In genomic region chr3:107285197-107285596, GRCh38 we compare ENCODE assay signal across 17 cellular contexts.
DNase-seq lines count a peak whose midpoint lies in the region; ATAC-seq, FAIRE-seq and TF ChIP-seq lines count a peak whose summit lies in the region.
"Had no signal": no experiment of that assay in that cellular context is flagged by ENCODE, and none has a peak within 500 bp of the region (broad histone marks: within the 10 kb centered on the region; RNA-seq: fewer than 3 reads in every experiment).

No MANE protein-coding gene starts in this region.

- H2BK5ac ChIP-seq in H1 (ENCODE audit: low read depth, low read length): no peak overlapping the region
- H2BK5ac ChIP-seq in mesenchymal stem cell (ENCODE audit: low read depth, low read length, poor library complexity, severe bottlenecking): no peak overlapping the region

- no peak overlapping the region for H2BK120ac ChIP-seq in H1 (replicated peaks; ENCODE audit: low read depth, low read length)
- H2BK120ac ChIP-seq in mesenchymal stem cell (ENCODE audit: low read depth, low read length): no peak overlapping the region

- TF ChIP-seq POLR2A in H1 (IDR thresholded peaks at IDR 0.05; ENCODE audit: control extremely low read depth in 1 of 2, low read depth in 2 of 2, low read length in 2 of 2): no peak

- TF ChIP-seq CTCF in PC-3 (conservative IDR thresholded peaks at IDR 0.05; ENCODE audit: low read depth, low read length) (no peak), H1 (IDR thresholded peaks at IDR 0.05; ENCODE audit: control extremely low read depth in 1 of 3, insufficient read depth in 1 of 3, low read depth in 1 of 3, low read length in 3 of 3) (no peak)

- H4K8ac ChIP-seq in H1 (ENCODE audit: extremely low read depth, insufficient read depth, low read length) (no peak overlapping the region), mesenchymal stem cell (ENCODE audit: low read length) (no peak overlapping the region)

- TF ChIP-seq RAD21 in H1 (IDR thresholded peaks at IDR 0.05 in 1 of 2, conservative IDR thresholded peaks at IDR 0.05 in 1 of 2; ENCODE audit: low read depth in 2 of 2, low read length in 2 of 2): no peak

- ATAC-seq in PC-3: peak; percentile 65; the same call in 1 of the 2 replicates
- ATAC-seq: activated CD4-positive, CD25-positive, alpha-beta regulatory T cell treated with anti-CD3 and anti-CD28 coated beads, Interleukin-2, amount 50 U/mL, for 24 hours; Panc1; stimulated activated naive CD8-positive, alpha-beta T cell treated with anti-CD3 and anti-CD28 coated beads, Interleukin-15, Interleukin-2, amounts not matched to agents 100 U/mL and 50 U/mL, for 24 hours had no signal

- H3K56ac ChIP-seq in H1 (replicated peaks; ENCODE audit: insufficient read length, low read depth, low read length): no peak overlapping the region

- H3K4me3 ChIP-seq in PC-3 (ENCODE audit: low read length): no peak overlapping the region
- no peak overlapping the region for H3K4me3 ChIP-seq in H1 (ENCODE audit: extremely low read depth in 1 of 4, insufficient read depth in 2 of 4, low read depth in 3 of 4, low read length in 4 of 4)
- H3K4me3 ChIP-seq in mesenchymal stem cell (ENCODE audit: insufficient read depth in 1 of 2, low read depth in 1 of 2, low read length in 2 of 2): no peak overlapping the region
- H3K4me3 ChIP-seq: skin epidermis had no signal

- no peak overlapping the region for H2AFZ ChIP-seq in PC-3 (ENCODE audit: low read length)
- no peak overlapping the region for H2AFZ ChIP-seq in H1 (ENCODE audit: low read length)
- no peak overlapping the region for H2AFZ ChIP-seq in mesenchymal stem cell (ENCODE audit: low read depth, low read length)

- no peaks in the 10 kb centered on the region for H3K79me1 ChIP-seq in H1 (ENCODE audit: low read depth, low read length)
- no peaks in the 10 kb centered on the region for H3K79me1 ChIP-seq in mesenchymal stem cell (replicated peaks; ENCODE audit: low read length, poor library complexity, severe bottlenecking)

- H3K4me2 ChIP-seq in PC-3 (ENCODE audit: low read length) (0 out of 2 replicates have a peak overlapping the region, but pooled peaks have one; percentile 2), H1 (ENCODE audit: insufficient read depth in 1 of 2, low read depth in 2 of 2, low read length in 2 of 2) (peak overlapping the region in 1 of 2 experiments; percentile 5; a peak in 1 of 4 replicates), mesenchymal stem cell (ENCODE audit: low read length, poor library complexity, severe bottlenecking) (no peak overlapping the region)

- H3K9me3 ChIP-seq in PC-3 (ENCODE audit: low read length) (no peaks in the 10 kb centered on the region), H1 (ENCODE audit: insufficient read depth in 2 of 2, low read depth in 1 of 2, low read length in 1 of 2) (no peaks in the 10 kb centered on the region), mesenchymal stem cell (ENCODE audit: control insufficient read depth, low read length) (no peaks in the 10 kb centered on the region)

- no peak overlapping the region for H3K23ac ChIP-seq in H1 (ENCODE audit: insufficient read length)
- no peak overlapping the region for H3K23ac ChIP-seq in mesenchymal stem cell (ENCODE audit: low read length in 2 of 2)

- H3K27me3 ChIP-seq in PC-3 (ENCODE audit: low read length): no peaks in the 10 kb centered on the region
- no peaks in the 10 kb centered on the region for H3K27me3 ChIP-seq in H1 (replicated peaks in 1 of 4; ENCODE audit: control insufficient read depth in 3 of 4, extremely low read depth in 1 of 4, insufficient read depth in 3 of 4, low read length in 3 of 4)
- no peaks in the 10 kb centered on the region for H3K27me3 ChIP-seq in mesenchymal stem cell (ENCODE audit: control insufficient read depth in 1 of 2, insufficient read depth in 1 of 2, low read length in 2 of 2)

- H2BK20ac ChIP-seq in H1 (ENCODE audit: low read length): no peak overlapping the region

- H2BK12ac ChIP-seq in H1 (ENCODE audit: low read depth, low read length) (no peak overlapping the region; the same call in 1 of the 2 replicates), mesenchymal stem cell (ENCODE audit: low read length in 2 of 2) (no peak overlapping the region)

- peak in 1 of 2 experiments; percentile 16; a peak in 1 of 3 replicates for TF ChIP-seq EP300 in H1 (IDR thresholded peaks at IDR 0.05; ENCODE audit: borderline replicate concordance in 1 of 2, low read depth in 2 of 2, low read length in 2 of 2)

- CTCF ChIA-PET in PC-3 (lab: Charles Lee): interaction anchor here (1.9 kb wide), 1 partner anchor 136 kb away, joined by 15 read pairs; no protein-coding TSS in a partner anchor
- CTCF ChIA-PET in H1 (lab: Charles Lee; ENCODE audit: partially characterized antibody): interaction anchor here (0.5 to 3.7 kb wide), 10 partner anchors 12 to 426 kb away, joined by 3 to 51 read pairs (median 6); no protein-coding TSS in a partner anchor

- H3K9me2 ChIP-seq in PC-3 (replicated peaks; ENCODE audit: low read length): no peaks in the 10 kb centered on the region

- no peak overlapping the region for H4K5ac ChIP-seq in H1 (ENCODE audit: insufficient read length, low read depth, low read length)

- H4K20me1 ChIP-seq in PC-3 (ENCODE audit: low read length) (no peaks in the 10 kb centered on the region), H1 (replicated peaks in 1 of 2; ENCODE audit: control insufficient read depth in 1 of 2, insufficient read depth in 2 of 2, low read length in 2 of 2) (no peaks in the 10 kb centered on the region)

- H3F3A ChIP-seq in PC-3 (ENCODE audit: low read length, unreplicated experiment): no peaks in the 10 kb centered on the region

- H3K9ac ChIP-seq in PC-3 (ENCODE audit: low read length) (no peak overlapping the region), H1 (replicated peaks in 1 of 4; ENCODE audit: extremely low read depth in 1 of 4, low read depth in 3 of 4, low read length in 3 of 4) (no peak overlapping the region), mesenchymal stem cell (ENCODE audit: low read length) (no peak overlapping the region)

- H3K36me3 ChIP-seq in PC-3 (ENCODE audit: low read depth, low read length) (no peaks in the 10 kb centered on the region), H1 (ENCODE audit: control insufficient read depth in 2 of 4, insufficient read depth in 4 of 4, low read length in 3 of 4) (no peaks in the 10 kb centered on the region), mesenchymal stem cell (ENCODE audit: control insufficient read depth in 1 of 2, insufficient read depth in 2 of 2, low read depth in 1 of 2, low read length in 2 of 2) (no peaks in the 10 kb centered on the region)

- H3K18ac ChIP-seq in H1 (ENCODE audit: extremely low read depth, low read length) (no peak overlapping the region), mesenchymal stem cell (ENCODE audit: low read depth in 1 of 2, low read length in 2 of 2) (no peak overlapping the region)

- H3K79me2 ChIP-seq in PC-3 (ENCODE audit: low read length): no peaks in the 10 kb centered on the region
- H3K79me2 ChIP-seq in H1 (ENCODE audit: control insufficient read depth in 1 of 2, insufficient read depth in 2 of 2, low read length in 2 of 2): no peaks in the 10 kb centered on the region

- peaks cover 17% of the 10 kb centered on the region for H3K4me1 ChIP-seq in PC-3 (ENCODE audit: insufficient read depth, low read length)
- peaks cover 0 to 17% (median 8%) of the 10 kb centered on the region in 4 experiments; a peak in 6 of 7 replicates for H3K4me1 ChIP-seq in H1 (replicated peaks in 1 of 4; ENCODE audit: control insufficient read depth in 3 of 4, insufficient read depth in 4 of 4, low read length in 3 of 4)
- H3K4me1 ChIP-seq in mesenchymal stem cell (ENCODE audit: control insufficient read depth, insufficient read depth, low read depth, low read length): no peaks in the 10 kb centered on the region

- H3K4ac ChIP-seq in H1 (replicated peaks; ENCODE audit: insufficient read length, low read depth, low read length) (no peak overlapping the region), mesenchymal stem cell (ENCODE audit: low read depth in 1 of 2, low read length in 2 of 2) (no peak overlapping the region)

- H2BK15ac ChIP-seq in H1 (ENCODE audit: low read length): no peak overlapping the region
- H2BK15ac ChIP-seq in mesenchymal stem cell (ENCODE audit: low read depth, poor library complexity, severe bottlenecking): no peak overlapping the region

- POLR2A ChIA-PET in PC-3 (lab: Charles Lee; ENCODE audit: unreplicated experiment) (interaction anchor here (0.6 kb wide), 1 partner anchor 136 kb away, joined by 3 read pairs; no protein-coding TSS in a partner anchor), H1 (lab: Charles Lee; ENCODE audit: partially characterized antibody) (interaction anchor here (0.6 to 1.2 kb wide), 2 partner anchors 102 to 108 kb away, joined by 3 read pairs; no protein-coding TSS in a partner anchor)

- 0 out of 2 replicates have a peak overlapping the region, but pooled peaks have one; percentile 6 for H3K27ac ChIP-seq in PC-3 (ENCODE audit: low read length)
- no peak overlapping the region for H3K27ac ChIP-seq in H1 (ENCODE audit: low read depth, low read length)
- no peak overlapping the region for H3K27ac ChIP-seq in mesenchymal stem cell (ENCODE audit: low read length, poor library complexity, severe bottlenecking)
- H3K27ac ChIP-seq: skin epidermis had no signal

- H2AK5ac ChIP-seq in H1 (ENCODE audit: low read depth, low read length) (no peak overlapping the region), mesenchymal stem cell (ENCODE audit: low read length, severe bottlenecking) (no peak overlapping the region)

- H3K23me2 ChIP-seq in H1 (ENCODE audit: low read depth, low read length): no peaks in the 10 kb centered on the region

- no peak overlapping the region for H3K14ac ChIP-seq in H1 (ENCODE audit: insufficient read length)
- no peak overlapping the region for H3K14ac ChIP-seq in mesenchymal stem cell (ENCODE audit: low read length in 2 of 2)

- peak; percentile 93 for FAIRE-seq in H1 (lab: Jason Lieb, UNC)
- FAIRE-seq: GM18507 had no signal

- no TSS peak for BruUV-seq in PC-3 (replicated peaks; lab: Mats Ljungman, UMichigan)

- intact Hi-C loops in PC-3 (cut with micrococcal nuclease): no loop called here

- DNase-seq in H4 (ENCODE audit: low spot score) (peak; percentile 25), PC-3 (peak; percentile 51), H1 (ENCODE audit: low read depth in 1 of 2, low spot score in 2 of 2) (peak in 1 of 2 experiments; percentile 54), mesenchymal stem cell (peak; percentile 32), NCI-H345 treated with DMSO at 0.1 percent for 48 hours (lab: John Stamatoyannopoulos, UW; ENCODE audit: unreplicated experiment) (no peak), NCI-H1694 (lab: John Stamatoyannopoulos, UW) (no peak), cerebellar cortex (ENCODE audit: low spot score) (no peak), NCI-H1694 treated with DMSO at 0.1 percent for 48 hours (lab: John Stamatoyannopoulos, UW) (no peak)
- DNase-seq: activated CD8-positive, alpha-beta memory T cell treated with anti-CD3 and anti-CD28 coated beads, Interleukin-2, amount 50 U/mL, for 4 hours; activated naive CD4-positive, alpha-beta T cell treated with anti-CD3 and anti-CD28 coated beads for 36 hours; cerebellar nuclear complex; NCI-H510A; stimulated activated naive CD8-positive, alpha-beta T cell treated with anti-CD3 and anti-CD28 coated beads, Interleukin-15, Interleukin-2, amounts not matched to agents 100 U/mL and 50 U/mL, for 24 hours had no signal

- H4K91ac ChIP-seq in H1 (replicated peaks; ENCODE audit: insufficient read length, low read length): no peak overlapping the region
- no peak overlapping the region for H4K91ac ChIP-seq in mesenchymal stem cell (ENCODE audit: low read length)

- 25% methylated on average over 2 of the region's 2 CpGs; no CpG with 5 or more reads in 1 of the 2 experiments for WGBS in H1 (ENCODE audit: extremely low coverage in 1 of 2, insufficient coverage in 1 of 2, insufficient read length in 1 of 2, insufficient replicate concordance in 2 of 2, low coverage in 1 of 2, low lambda C conversion rate in 2 of 2, missing lambda C conversion rate in 1 of 2), 2 experiments
- 82% methylated on average over 2 of the region's 2 CpGs for WGBS in mesenchymal stem cell

Comparison
In these comparisons a context has a peak if more than half of its experiments do, and no peak if none do; other contexts are left out.
1. DNase-seq: peak in H4 (single experiment), PC-3 (single experiment) and mesenchymal stem cell (single experiment); none in NCI-H345 treated with DMSO at 0.1 percent for 48 hours (single experiment), NCI-H1694 (single experiment), cerebellar cortex (single experiment) and NCI-H1694 treated with DMSO at 0.1 percent for 48 hours (single experiment).